1 cellular context compared by ENCODE assay signal in genomic region chrX:20527458-20528099, GRCh38.
TF ChIP-seq lines count a peak whose summit lies in the region.

No MANE protein-coding gene starts in this region.

TF ChIP-seq in K562, 482 proteins besides CTCF, POLR2A, EP300 and RAD21 (continued from another document):
- TF ChIP-seq E2F4 (CRISPR knock-in tag; IDR thresholded peaks at IDR 0.05; ENCODE audit: low read depth) (no peak), DDX20 (tag; IDR thresholded peaks at IDR 0.05; ENCODE audit: low read depth) (no peak), ZNF551 (CRISPR knock-in tag; IDR thresholded peaks at IDR 0.05) (no peak)
- TF ChIP-seq, protein P1, sequence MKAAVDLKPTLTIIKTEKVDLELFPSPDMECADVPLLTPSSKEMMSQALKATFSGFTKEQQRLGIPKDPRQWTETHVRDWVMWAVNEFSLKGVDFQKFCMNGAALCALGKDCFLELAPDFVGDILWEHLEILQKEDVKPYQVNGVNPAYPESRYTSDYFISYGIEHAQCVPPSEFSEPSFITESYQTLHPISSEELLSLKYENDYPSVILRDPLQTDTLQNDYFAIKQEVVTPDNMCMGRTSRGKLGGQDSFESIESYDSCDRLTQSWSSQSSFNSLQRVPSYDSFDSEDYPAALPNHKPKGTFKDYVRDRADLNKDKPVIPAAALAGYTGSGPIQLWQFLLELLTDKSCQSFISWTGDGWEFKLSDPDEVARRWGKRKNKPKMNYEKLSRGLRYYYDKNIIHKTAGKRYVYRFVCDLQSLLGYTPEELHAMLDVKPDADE (conservative IDR thresholded peaks at IDR 0.05; ENCODE audit: control insufficient read depth, low read depth, low read length), result no peak
